In genomic region chr17:41864837-41865595, GRCh38 we compare ENCODE assay signal across 8 cellular contexts. TPM values are rescaled to one million over a fixed set of nuclear protein-coding genes. Genes with fewer than 3 reads are reported as not detected.
DNase-seq lines count a peak whose midpoint lies in the region; TF ChIP-seq lines count a peak whose summit lies in the region.

Gene KLHL11, minus strand, starts transcription at chr17:41865423. Its CDS starts 53 bp downstream, at chr17:41865370.

- H3K4me1 ChIP-seq in Loucy (ENCODE audit: insufficient read depth, low read length, poor library complexity, severe bottlenecking) = peaks cover 44% of the 10 kb centered on the region
- H3K4me1 ChIP-seq in neural progenitor cell = peaks cover 30% of the 10 kb centered on the region
- peaks cover 18% of the 10 kb centered on the region for H3K4me1 ChIP-seq in stomach smooth muscle (ENCODE audit: control insufficient read depth, insufficient read depth, low read length)

- peak within 1 kb of the TSS; percentile 51 for H3K27ac Mint-ChIP-seq in neural progenitor cell

- H3K27me3 ChIP-seq in Loucy (ENCODE audit: insufficient read depth, low read length, poor library complexity, severe bottlenecking) (no peaks in the 10 kb centered on the region), neural progenitor cell (no peaks in the 10 kb centered on the region), stomach smooth muscle (ENCODE audit: control insufficient read depth in 1 of 2, insufficient read depth in 2 of 2, low read length in 2 of 2) (no peaks in the 10 kb centered on the region)

- peak within 1 kb of the TSS; percentile 91 for H3K4me3 ChIP-seq in Loucy (ENCODE audit: low read length, poor library complexity, severe bottlenecking)
- H3K4me3 ChIP-seq in foreskin fibroblast (ENCODE audit: low read depth in 1 of 2, low read length in 2 of 2) = peak within 1 kb of the TSS; percentile 77 to 83
- H3K4me3 ChIP-seq in neural progenitor cell = peak within 1 kb of the TSS; percentile 80
- H3K4me3 ChIP-seq in stomach smooth muscle (ENCODE audit: low read length in 2 of 2) = peak within 1 kb of the TSS; percentile 80 to 94

- peak within 1 kb of the TSS; percentile 28 for H3K4me3 Mint-ChIP-seq in neural progenitor cell

- peaks cover 15% of the 10 kb centered on the region for H3K4me1 Mint-ChIP-seq in neural progenitor cell

- H3K36me3 Mint-ChIP-seq in neural progenitor cell = peaks cover 9% of the 10 kb centered on the region

- H3K79me2 ChIP-seq in Loucy (ENCODE audit: insufficient read depth, low read length) (peaks cover 48% of the 10 kb centered on the region), neural progenitor cell (ENCODE audit: low read depth) (peaks cover 51% of the 10 kb centered on the region)

- peak within 1 kb of the TSS; percentile 84 for H3K9ac ChIP-seq in Loucy (ENCODE audit: low read depth, low read length, poor library complexity, severe bottlenecking)
- peak within 1 kb of the TSS; percentile 73 for H3K9ac ChIP-seq in neural progenitor cell
- peak within 1 kb of the TSS; percentile 91 to 93 for H3K9ac ChIP-seq in stomach smooth muscle (ENCODE audit: low read length in 2 of 2)

- peaks cover 31% of the 10 kb centered on the region; the same call in 1 of the 2 replicates for H3K36me3 ChIP-seq in Loucy (ENCODE audit: insufficient read depth, low read length)
- H3K36me3 ChIP-seq in neural progenitor cell = no peaks in the 10 kb centered on the region
- H3K36me3 ChIP-seq in stomach smooth muscle (ENCODE audit: control insufficient read depth in 2 of 2, insufficient read depth in 2 of 2, low read length in 2 of 2) = peaks cover 3 to 11% of the 10 kb centered on the region in 2 donors

- no peaks in the 10 kb centered on the region for H3K27me3 Mint-ChIP-seq in neural progenitor cell (ENCODE audit: insufficient read depth, low read depth)

- H3F3A ChIP-seq in Loucy (ENCODE audit: low read depth) (peaks cover 3% of the 10 kb centered on the region), neural progenitor cell (ENCODE audit: low read depth) (peaks cover 28% of the 10 kb centered on the region)

- H4K20me1 ChIP-seq in Loucy (ENCODE audit: insufficient read depth, low read length, poor library complexity, severe bottlenecking) (peaks cover 41% of the 10 kb centered on the region), neural progenitor cell (ENCODE audit: low read depth) (peaks cover 44% of the 10 kb centered on the region)

- H3K4me2 ChIP-seq in Loucy (ENCODE audit: low read depth, low read length, poor library complexity, severe bottlenecking) (peak within 1 kb of the TSS; percentile 98), neural progenitor cell (peak within 1 kb of the TSS; percentile 94)

- TF ChIP-seq CTCF in Loucy (conservative IDR thresholded peaks at IDR 0.05; ENCODE audit: low read length) = no peak
- no peak for TF ChIP-seq CTCF in foreskin fibroblast (IDR thresholded peaks at IDR 0.05; ENCODE audit: low read depth, low read length)
- no peak for TF ChIP-seq CTCF in neural progenitor cell (IDR thresholded peaks at IDR 0.05)

- H2AFZ ChIP-seq in Loucy (ENCODE audit: low read length) (peak within 1 kb of the TSS; percentile 85), neural progenitor cell (replicated peaks) (peak within 1 kb of the TSS; percentile 75)

- no peaks in the 10 kb centered on the region for H3K9me3 Mint-ChIP-seq in neural progenitor cell

- DNase-seq in EL (peak; percentile 91), H4 (ENCODE audit: low spot score) (peak; percentile 81), SHP77 (lab: John Stamatoyannopoulos, UW) (peak; percentile 71 to 87), foreskin fibroblast (peak; percentile 90 to 97), neural progenitor cell (ENCODE audit: low spot score) (peak; percentile 97)
- DNase-seq in activated effector memory CD4-positive, alpha-beta T cell treated with Interleukin-2 at 50 U/mL for 16 hours = peak; percentile 84

- H3K9me3 ChIP-seq in Loucy (ENCODE audit: insufficient read depth, low read depth, low read length) (no peaks in the 10 kb centered on the region), neural progenitor cell (ENCODE audit: low read depth) (no peaks in the 10 kb centered on the region), stomach smooth muscle (ENCODE audit: control insufficient read depth in 2 of 2, low read length in 2 of 2) (no peaks in the 10 kb centered on the region)

- H3K27ac ChIP-seq in neural progenitor cell (peak within 1 kb of the TSS; percentile 60), stomach smooth muscle (ENCODE audit: low read length) (peak within 1 kb of the TSS; percentile 76)

- H3K9me2 ChIP-seq in Loucy (replicated peaks; ENCODE audit: low read depth, low read length) = no peaks in the 10 kb centered on the region

RNA-seq across cellular contexts. Expression of gene KLHL11, which starts in this region (rescaled TPM):
- total RNA-seq in H4 (2014; rRNA removed; shearing (Covaris generic)) = 14.2 and 14.3 TPM in 2 replicates
- total RNA-seq in neural progenitor cell (ENCODE audit: low replicate concordance) = 28.5 and 33.3 TPM in 2 replicates

Comparison
In these comparisons a context has a peak if more than half of its experiments do, and no peak if none do; other contexts are left out.
1. Peak in every context shown above with its lines: DNase-seq, H3K4me3 ChIP-seq and H3K27ac ChIP-seq.